24 cellular contexts compared by ENCODE assay signal in the genomic region with DNA sequence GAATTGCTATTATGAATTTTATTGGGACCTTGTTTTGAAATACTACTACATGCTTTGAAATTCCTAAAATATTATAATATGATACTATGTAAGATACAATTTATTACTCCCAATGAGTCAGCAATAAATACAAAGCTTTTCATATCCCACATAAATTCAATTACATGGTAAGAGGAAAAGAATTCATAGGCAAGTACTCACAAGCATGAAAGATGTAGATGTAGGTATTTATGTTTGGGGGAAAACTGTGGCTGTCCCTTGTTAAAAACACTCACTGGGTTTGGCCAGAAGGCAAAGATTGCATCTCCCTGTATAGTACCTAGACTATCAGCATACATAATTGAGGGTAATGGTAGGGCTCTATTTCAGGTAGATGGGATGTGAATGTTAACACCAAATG.
"Had no signal": no experiment of that assay in that cellular context is flagged by ENCODE, and none has a peak within 500 bp of the region (broad histone marks: within the 10 kb centered on the region; RNA-seq: fewer than 3 reads in every experiment).

No MANE protein-coding gene starts in this region.

- H3K27ac Mint-ChIP-seq: activated naive CD8-positive, alpha-beta T cell; activated T-cell treated with anti-CD3 and anti-CD28 coated beads, Interleukin-2, amount 50 U/mL, for 24 hours; activated T-helper 2 cell treated with anti-CD3 and anti-CD28 coated beads, Interferon-gamma antibody, Interleukin-2, Interleukin-4, amounts not matched to agents 10 μg/mL and 5 μg/mL and 100 μg/mL, durations not matched to agents 14 hours and 24 hours and 36 hours; endodermal cell; immature natural killer cell; mesothelial cell of epicardium; neural progenitor cell; stimulated activated naive B cell treated with anti-CD40 and anti-IgM and Interleukin-4, amounts not matched to agents 10 μg/mL and 1 μg/mL and 100 μg/mL, for 72 hours; WTC11 had no signal

- ATAC-seq: naive thymus-derived CD8-positive, alpha-beta T cell; sciatic nerve; stimulated activated naive B cell treated with anti-CD40 and anti-IgM and Interleukin-4, amounts not matched to agents 10 μg/mL and 1 μg/mL and 100 μg/mL, for 72 hours; WTC11 had no signal

- H3K9me3 Mint-ChIP-seq: neural progenitor cell had no signal

- DNase-seq: activated CD8-positive, alpha-beta memory T cell treated with anti-CD3 and anti-CD28 coated beads, Interleukin-2, amount 50 U/mL, for 4 hours; activated naive CD4-positive, alpha-beta T cell; activated T-cell treated with anti-CD3 and anti-CD28 coated beads, Interleukin-2, amount 50 U/mL, for 24 hours; cortex of kidney; endodermal cell; erythroblast; foreskin melanocyte; immature natural killer cell; left ventricle myocardium inferior; naive thymus-derived CD8-positive, alpha-beta T cell; posterior cingulate gyrus; stimulated activated CD4-positive, alpha-beta T cell treated with anti-CD3 and anti-CD28 coated beads, Interleukin-2, amount 100 ng/mL, for 48 hours; stimulated activated CD8-positive, alpha-beta memory T cell treated with anti-CD3 and anti-CD28 coated beads, Interleukin-4, amount 100 ng/mL, for 48 hours; stimulated activated naive B cell treated with anti-CD40 and anti-IgM and Interleukin-4, amounts not matched to agents 10 μg/mL and 1 μg/mL and 100 μg/mL, for 72 hours; T-helper 9 cell; transverse colon had no signal

- H3K4me2 ChIP-seq: neural progenitor cell had no signal

- H2AFZ ChIP-seq: neural progenitor cell had no signal

- FAIRE-seq: astrocyte, urothelium cell line had no signal

- H3K27me3 Mint-ChIP-seq: activated naive CD8-positive, alpha-beta T cell; activated T-cell treated with anti-CD3 and anti-CD28 coated beads, Interleukin-2, amount 50 U/mL, for 24 hours; naive thymus-derived CD8-positive, alpha-beta T cell; stimulated activated naive B cell treated with anti-CD40 and anti-IgM and Interleukin-4, amounts not matched to agents 10 μg/mL and 1 μg/mL and 100 μg/mL, for 72 hours had no signal

- H3K27ac ChIP-seq: left ventricle myocardium inferior, neural progenitor cell, transverse colon had no signal

- H3K36me3 ChIP-seq: left ventricle myocardium inferior, neural progenitor cell, transverse colon had no signal

- H3K4me3 Mint-ChIP-seq: activated naive CD8-positive, alpha-beta T cell; activated T-cell treated with anti-CD3 and anti-CD28 coated beads, Interleukin-2, amount 50 U/mL, for 24 hours; endodermal cell; immature natural killer cell; mesothelial cell of epicardium; naive thymus-derived CD8-positive, alpha-beta T cell; neural progenitor cell; stimulated activated naive B cell treated with anti-CD40 and anti-IgM and Interleukin-4, amounts not matched to agents 10 μg/mL and 1 μg/mL and 100 μg/mL, for 72 hours; WTC11 had no signal

- H3K4me1 ChIP-seq: transverse colon had no signal

- H3K27me3 ChIP-seq: neural progenitor cell, transverse colon had no signal

- H3K4me1 Mint-ChIP-seq: naive thymus-derived CD8-positive, alpha-beta T cell; neural progenitor cell had no signal

- H3K9me3 ChIP-seq: transverse colon had no signal

- H3K4me3 ChIP-seq: left ventricle myocardium inferior, neural progenitor cell, transverse colon had no signal

- H3K9ac ChIP-seq: neural progenitor cell had no signal

- H3K36me3 Mint-ChIP-seq: neural progenitor cell had no signal
